Comparison of ENCODE assay signal across 1 cellular context in genomic region chr12:55827806-55828205, GRCh38.
A peak's percentile ranks its signal among the peaks of the same experiment; 100 is the strongest.
TF ChIP-seq lines count a peak whose summit lies in the region.

No MANE protein-coding gene starts in this region.

TF ChIP-seq in HepG2, 621 proteins besides CTCF, POLR2A, EP300 and RAD21:
- TF ChIP-seq CENPX (CRISPR knock-in tag; IDR thresholded peaks at IDR 0.05) (no peak), FOXO4 (CRISPR knock-in tag; conservative IDR thresholded peaks at IDR 0.05) (no peak), ZBTB38 (CRISPR knock-in tag; IDR thresholded peaks at IDR 0.05) (peak; percentile 57; the same call in 1 of the 2 replicates), IRF1 (CRISPR knock-in tag; IDR thresholded peaks at IDR 0.05; ENCODE audit: low read depth) (0 out of 2 replicates have a peak, but pooled peaks have one; percentile 26), NFKB2 (CRISPR knock-in tag; IDR thresholded peaks at IDR 0.05; ENCODE audit: borderline replicate concordance) (no peak), ZNF138 (CRISPR knock-in tag; IDR thresholded peaks at IDR 0.05; ENCODE audit: low read depth) (no peak), KMT2A (CRISPR knock-in tag; IDR thresholded peaks at IDR 0.05) (no peak), ZNF30 (CRISPR knock-in tag; IDR thresholded peaks at IDR 0.05) (no peak), NFE2 (CRISPR knock-in tag; IDR thresholded peaks at IDR 0.05) (no peak), ZBTB37 (CRISPR knock-in tag; IDR thresholded peaks at IDR 0.05) (no peak), CREM (IDR thresholded peaks at IDR 0.05) (no peak), CREM (CRISPR knock-in tag; IDR thresholded peaks at IDR 0.05) (no peak), ZFP41 (CRISPR knock-in tag; IDR thresholded peaks at IDR 0.05; ENCODE audit: borderline replicate concordance) (no peak), ZNF543 (CRISPR knock-in tag; IDR thresholded peaks at IDR 0.05) (no peak)
- TF ChIP-seq, protein P1, sequence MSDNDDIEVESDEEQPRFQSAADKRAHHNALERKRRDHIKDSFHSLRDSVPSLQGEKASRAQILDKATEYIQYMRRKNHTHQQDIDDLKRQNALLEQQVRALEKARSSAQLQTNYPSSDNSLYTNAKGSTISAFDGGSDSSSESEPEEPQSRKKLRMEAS (IDR thresholded peaks at IDR 0.05): no peak
